ENCODE assay signal across 12 cellular contexts in genomic region chr12:51320695-51321320, GRCh38. TPM values are rescaled to one million over a fixed set of nuclear protein-coding genes. Genes with fewer than 3 reads are reported as not detected.
A peak's percentile ranks its signal among the peaks of the same experiment; 100 is the strongest.
DNase-seq lines count a peak whose midpoint lies in the region; ATAC-seq and TF ChIP-seq lines count a peak whose summit lies in the region.
"Had no signal": no experiment of that assay in that cellular context is flagged by ENCODE, and none has a peak within 500 bp of the region (broad histone marks: within the 10 kb centered on the region; RNA-seq: fewer than 3 reads in every experiment).

No MANE protein-coding gene starts in this region.

- no peak overlapping the region for H2AK5ac ChIP-seq in mesendoderm (ENCODE audit: low read length)

- no CpG with 5 or more reads among the region's 3 CpGs for WGBS in mesendoderm (ENCODE audit: extremely low coverage, insufficient coverage, low lambda C conversion rate)

- H3K4me2 ChIP-seq in mesendoderm (ENCODE audit: low read length) = no peak overlapping the region

- no peak for ATAC-seq in activated naive CD4-positive, alpha-beta T cell treated with anti-CD3 and anti-CD28 coated beads, Interleukin-2, amount 50 U/mL, for 72 hours
- ATAC-seq in HG02938 (IDR thresholded peaks at IDR 0.05; ENCODE audit: unreplicated experiment) (no peak), HG03025 (IDR thresholded peaks at IDR 0.05; ENCODE audit: low FRiP score, unreplicated experiment) (no peak)
- ATAC-seq: body of pancreas had no signal

- TF ChIP-seq EP300 in Ishikawa (IDR thresholded peaks at IDR 0.05; ENCODE audit: borderline replicate concordance) = no peak

- H3K4me3 Mint-ChIP-seq in CD8-positive, alpha-beta memory T cell = peak overlapping the region; percentile 81 to 99 (median 95)

- H3K4me1 ChIP-seq in CD8-positive, alpha-beta memory T cell (ENCODE audit: insufficient read depth, low read length) = peaks cover 66% of the 10 kb centered on the region
- peaks cover 9% of the 10 kb centered on the region for H3K4me1 ChIP-seq in mesendoderm (ENCODE audit: control insufficient read depth, low read depth, low read length)
- H3K4me1 ChIP-seq: body of pancreas had no signal

- no peak overlapping the region for H3K4ac ChIP-seq in mesendoderm (ENCODE audit: low read depth, low read length)

- no peak overlapping the region for H4K5ac ChIP-seq in mesendoderm (ENCODE audit: low read length)

- H2BK120ac ChIP-seq in mesendoderm (ENCODE audit: low read depth, low read length) = no peak overlapping the region

- H3K18ac ChIP-seq in mesendoderm (ENCODE audit: low read length) = no peak overlapping the region

- no peak overlapping the region for H3K9ac ChIP-seq in mesendoderm (ENCODE audit: low read length)

- peak overlapping the region; percentile 5 for H3K27ac ChIP-seq in CD8-positive, alpha-beta memory T cell (ENCODE audit: low read depth, low read length)
- peak overlapping the region; percentile 79 for H3K27ac ChIP-seq in mesendoderm (ENCODE audit: low read depth, low read length)
- H3K27ac ChIP-seq: body of pancreas had no signal

- no peaks in the 10 kb centered on the region for H3K79me1 ChIP-seq in mesendoderm (ENCODE audit: low read length)

- no peaks in the 10 kb centered on the region for H3K9me3 ChIP-seq in CD8-positive, alpha-beta memory T cell (ENCODE audit: low read length)
- H3K9me3 ChIP-seq: body of pancreas had no signal

- POLR2A ChIA-PET in CD8-positive, alpha-beta memory T cell (lab: Charles Lee) = interaction anchor here (0.6 to 1.7 kb wide), 5 partner anchors 9 to 500 kb away, joined by 3 to 9 read pairs (median 4); no protein-coding TSS in a partner anchor

- H3K23ac ChIP-seq in mesendoderm (ENCODE audit: low read length) = no peak overlapping the region

- no peak overlapping the region for H2BK5ac ChIP-seq in mesendoderm (ENCODE audit: low read length)

- no peaks in the 10 kb centered on the region for H3K79me2 ChIP-seq in mesendoderm (ENCODE audit: control insufficient read depth, insufficient read depth, low read length)

- H3K36me3 ChIP-seq in CD8-positive, alpha-beta memory T cell (ENCODE audit: insufficient read depth, low read length) = peaks cover 1% of the 10 kb centered on the region
- no peaks in the 10 kb centered on the region for H3K36me3 ChIP-seq in mesendoderm (ENCODE audit: control insufficient read depth, insufficient read depth, low read length)

- peaks cover 72 to 94% (median 90%) of the 10 kb centered on the region in 3 donors for H3K4me1 Mint-ChIP-seq in CD8-positive, alpha-beta memory T cell

- H3K4me3 ChIP-seq in CD8-positive, alpha-beta memory T cell (ENCODE audit: low read length) = peak overlapping the region; percentile 58
- no peak overlapping the region for H3K4me3 ChIP-seq in mesendoderm (ENCODE audit: low read length)
- H3K4me3 ChIP-seq: body of pancreas had no signal

- H2BK15ac ChIP-seq in mesendoderm (replicated peaks; ENCODE audit: low read depth) = no peak overlapping the region

- peak overlapping the region; percentile 81 to 100 (median 95) for H3K27ac Mint-ChIP-seq in CD8-positive, alpha-beta memory T cell
- H3K27ac Mint-ChIP-seq in activated naive CD4-positive, alpha-beta T cell treated with anti-CD3 and anti-CD28 coated beads, Interleukin-2, amount 50 U/mL, for 72 hours = peak overlapping the region; percentile 27 to 97

- peak overlapping the region; percentile 66 for H3K56ac ChIP-seq in mesendoderm (ENCODE audit: low read length)

- H3K27me3 Mint-ChIP-seq in CD8-positive, alpha-beta memory T cell = peaks cover 0 to 4% of the 10 kb centered on the region in 2 donors

- H4K8ac ChIP-seq in mesendoderm (ENCODE audit: low read depth, low read length) = no peak overlapping the region

- TF ChIP-seq RAD21 in Ishikawa (IDR thresholded peaks at IDR 0.05; ENCODE audit: low read depth) = no peak

- H3K27me3 ChIP-seq in CD8-positive, alpha-beta memory T cell (ENCODE audit: insufficient read depth, low read length, poor library complexity, severe bottlenecking) = no peaks in the 10 kb centered on the region
- no peaks in the 10 kb centered on the region for H3K27me3 ChIP-seq in mesendoderm (ENCODE audit: insufficient read depth, low read length, poor library complexity)
- H3K27me3 ChIP-seq: body of pancreas had no signal

- CTCF ChIA-PET in CD8-positive, alpha-beta memory T cell (lab: Charles Lee) = interaction anchor here (1.2 to 9.2 kb wide), 5 partner anchors 10 to 50 kb away, joined by 3 to 67 read pairs (median 7); partner anchors contain the start of gene SMAGP

- peaks cover 19 to 43% (median 26%) of the 10 kb centered on the region in 3 donors for H3K36me3 Mint-ChIP-seq in CD8-positive, alpha-beta memory T cell
- peaks cover 10 to 24% of the 10 kb centered on the region in 2 donors for H3K36me3 Mint-ChIP-seq in activated naive CD4-positive, alpha-beta T cell treated with anti-CD3 and anti-CD28 coated beads, Interleukin-2, amount 50 U/mL, for 72 hours

- H3K9me3 Mint-ChIP-seq in CD8-positive, alpha-beta memory T cell = no peaks in the 10 kb centered on the region
- H3K9me3 Mint-ChIP-seq in activated naive CD4-positive, alpha-beta T cell treated with anti-CD3 and anti-CD28 coated beads, Interleukin-2, amount 50 U/mL, for 72 hours = no peaks in the 10 kb centered on the region

- peak in 2 of 5 donors; percentile 5 to 16 for DNase-seq in CD8-positive, alpha-beta memory T cell
- DNase-seq in activated naive CD4-positive, alpha-beta T cell treated with anti-CD3 and anti-CD28 coated beads, Interleukin-2, amount 50 U/mL, for 72 hours (ENCODE audit: low spot score in 2 of 2) = no peak
- DNase-seq in mesendoderm (peak; percentile 91), NCI-H524 treated with DMSO at 0.1 percent for 48 hours (lab: John Stamatoyannopoulos, UW) (no peak), NCI-H1417 treated with DMSO at 0.1 percent for 48 hours (lab: John Stamatoyannopoulos, UW) (no peak)
- DNase-seq: body of pancreas, NCI-H2107 had no signal

TF ChIP-seq in Ishikawa, 13 proteins besides CTCF, POLR2A, EP300 and RAD21:
- TF ChIP-seq ZBTB7A (IDR thresholded peaks at IDR 0.05; ENCODE audit: low read depth) (no peak), TEAD4 (IDR thresholded peaks at IDR 0.05) (0 out of 2 replicates have a peak, but pooled peaks have one; percentile 9), NFIC (IDR thresholded peaks at IDR 0.05) (no peak)
TF ChIP-seq in Ishikawa: peak in this region for 1.

RNA-seq across cellular contexts. Expression of gene BIN2, which starts 3.2 kb away (rescaled TPM):
- 10 to 100 TPM; 55.9 to 57.3 TPM for total RNA-seq in CD8-positive, alpha-beta memory T cell
- polyA plus RNA-seq in CD8-positive, alpha-beta memory T cell = 366 TPM
- total RNA-seq in activated naive CD4-positive, alpha-beta T cell treated with anti-CD3 and anti-CD28 coated beads, Interleukin-2, amount 50 U/mL, for 72 hours = 10 to 100 TPM; 33.8 to 46.3 TPM
- polyA plus RNA-seq in mesendoderm (2013, experiment 1 of 2) = 0.11 TPM
- polyA plus RNA-seq in mesendoderm (2013, experiment 2 of 2) = 0.07 TPM

RNA-seq across cellular contexts. Expression of gene CELA1, which starts 25.7 kb away (rescaled TPM):
- total RNA-seq in CD8-positive, alpha-beta memory T cell = not detected
- polyA plus RNA-seq in CD8-positive, alpha-beta memory T cell = 0.71 TPM
- total RNA-seq in activated naive CD4-positive, alpha-beta T cell treated with anti-CD3 and anti-CD28 coated beads, Interleukin-2, amount 50 U/mL, for 72 hours = not detected
- polyA plus RNA-seq in mesendoderm (2013, experiment 1 of 2) = not detected
- not detected for polyA plus RNA-seq in mesendoderm (2013, experiment 2 of 2)
- total RNA-seq: body of pancreas, posterior vena cava, urinary bladder had no signal
- polyA plus RNA-seq: urinary bladder had no signal

RNA-seq across cellular contexts. Expression of gene SMAGP, which starts 50.6 kb away (rescaled TPM):
- total RNA-seq in CD8-positive, alpha-beta memory T cell = under 1 TPM; 0.72 to 0.84 TPM
- polyA plus RNA-seq in CD8-positive, alpha-beta memory T cell = 28.9 TPM
- 1 to 10 TPM in 1 of 2 donors, under 1 TPM in 1; 0.41 to 1.5 TPM for total RNA-seq in activated naive CD4-positive, alpha-beta T cell treated with anti-CD3 and anti-CD28 coated beads, Interleukin-2, amount 50 U/mL, for 72 hours
- polyA plus RNA-seq in mesendoderm (2013, experiment 1 of 2) = 17.0 TPM
- polyA plus RNA-seq in mesendoderm (2013, experiment 2 of 2) = 17.0 TPM
